24 cellular contexts compared by ENCODE assay signal in the genomic region with DNA sequence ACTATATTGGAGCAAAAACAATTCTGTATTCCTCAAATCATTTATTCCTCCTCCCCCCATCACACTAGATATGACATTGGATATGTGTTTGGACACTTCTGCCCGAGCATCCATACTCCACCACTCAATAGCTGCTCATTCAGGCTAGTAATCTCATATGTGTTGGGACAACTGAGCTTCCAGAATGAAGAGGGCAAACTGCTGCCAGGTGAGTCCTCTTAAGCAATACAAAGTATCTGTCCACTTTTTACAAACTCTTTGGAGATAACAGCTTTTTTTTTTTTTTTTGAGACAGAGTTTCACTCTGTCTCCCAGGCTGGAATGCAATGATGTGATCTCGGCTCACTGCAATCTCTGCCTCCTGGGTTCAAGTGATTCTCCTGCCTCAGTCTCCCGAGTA. TPM values are rescaled to one million over a fixed set of nuclear protein-coding genes. Genes with fewer than 3 reads are reported as not detected.
"Had no signal": no experiment of that assay in that cellular context is flagged by ENCODE, and none has a peak within 500 bp of the region (broad histone marks: within the 10 kb centered on the region; RNA-seq: fewer than 3 reads in every experiment).

No MANE protein-coding gene starts in this region.

- H3K9me3 Mint-ChIP-seq: immature natural killer cell, mesothelial cell of epicardium, naive B cell had no signal

- H3K9me3 ChIP-seq: esophagus muscularis mucosa, gastroesophageal sphincter, heart left ventricle, left lung, lower lobe of right lung, mucosa of descending colon had no signal

- H3K27me3 ChIP-seq: dorsolateral prefrontal cortex, esophagus muscularis mucosa, foreskin keratinocyte, gastroesophageal sphincter, heart left ventricle, hepatocyte, left lung had no signal

- DNase-seq: dermis blood vessel endothelial cell; dorsolateral prefrontal cortex; effector CD4-positive, alpha-beta T cell; effector memory CD4-positive, alpha-beta T cell; foreskin keratinocyte; heart left ventricle; hypothalamus; immature natural killer cell; islet precursor cell; kidney; kidney glomerular epithelial cell; left colon; left lung; left ventricle myocardium superior; lower lobe of right lung; mesenchymal stem cell; mucosa of descending colon; naive B cell had no signal

- H2AFZ ChIP-seq: hepatocyte had no signal

- H3K36me3 Mint-ChIP-seq: immature natural killer cell, mesothelial cell of epicardium, naive B cell had no signal

- H3K27ac ChIP-seq: coronary artery, dorsolateral prefrontal cortex, esophagus muscularis mucosa, foreskin keratinocyte, gastroesophageal sphincter, heart left ventricle, hepatocyte, left lung, lower lobe of right lung had no signal

- H3K36me3 ChIP-seq: esophagus muscularis mucosa, gastroesophageal sphincter, heart left ventricle, left lung, lower lobe of right lung had no signal

- ATAC-seq: foreskin keratinocyte, gastroesophageal sphincter, heart left ventricle, left colon, left lung, left ventricle myocardium superior, lower lobe of right lung, mucosa of descending colon had no signal

- H3K4me3 Mint-ChIP-seq: immature natural killer cell, mesothelial cell of epicardium, naive B cell had no signal

- H3K4me1 ChIP-seq: foreskin keratinocyte had no signal

- H3K4me3 ChIP-seq: coronary artery, dorsolateral prefrontal cortex, esophagus muscularis mucosa, gastroesophageal sphincter, heart left ventricle, hepatocyte, left lung, lower lobe of right lung, mucosa of descending colon had no signal

- H3K4me2 ChIP-seq: hepatocyte had no signal

- H3K27ac Mint-ChIP-seq: immature natural killer cell, mesothelial cell of epicardium, naive B cell had no signal

- H3K27me3 Mint-ChIP-seq: naive B cell had no signal

RNA-seq across cellular contexts. Expression of a gene that starts 5.4 kb away (rescaled TPM):
- total RNA-seq: myocyte had no signal
